In the genomic region with DNA sequence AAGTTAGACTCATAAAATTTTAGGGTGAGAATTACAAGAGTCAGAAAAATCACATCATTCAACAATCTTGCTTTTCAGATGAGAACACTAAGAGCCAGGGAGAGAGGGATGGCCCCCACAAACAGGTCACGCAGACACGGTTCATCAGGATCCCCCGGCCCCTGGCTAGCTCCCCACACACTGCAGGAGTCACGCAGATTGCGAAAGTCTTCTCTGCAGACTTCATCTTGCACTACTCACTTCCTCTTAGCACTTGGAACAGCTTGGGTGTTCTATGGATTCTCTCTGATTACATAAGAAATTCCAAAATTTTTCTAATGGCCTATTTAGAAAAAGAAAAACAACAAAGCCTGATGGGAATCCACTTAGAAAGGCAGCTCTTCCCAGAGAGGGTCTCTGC, we compare ENCODE assay signal across 12 cellular contexts. TPM values are rescaled to one million over a fixed set of nuclear protein-coding genes. Genes with fewer than 3 reads are reported as not detected.
DNase-seq lines count a peak whose midpoint lies in the region; ATAC-seq and TF ChIP-seq lines count a peak whose summit lies in the region.
"Had no signal": no experiment of that assay in that cellular context is flagged by ENCODE, and none has a peak within 500 bp of the region (broad histone marks: within the 10 kb centered on the region; RNA-seq: fewer than 3 reads in every experiment).

No MANE protein-coding gene starts in this region.

- CTCF ChIA-PET in PC-3 (lab: Charles Lee): no interaction called here

- H3K27ac ChIP-seq in PC-3 (ENCODE audit: low read length) (peak overlapping the region; percentile 80), fibroblast of lung (ENCODE audit: insufficient read depth, low read length) (no peak overlapping the region), psoas muscle (peak overlapping the region; percentile 23), neural progenitor cell (no peak overlapping the region)

- no peaks in the 10 kb centered on the region for H3K36me3 Mint-ChIP-seq in neural progenitor cell

- H3K9me3 ChIP-seq in PC-3 (ENCODE audit: low read length) (no peaks in the 10 kb centered on the region), fibroblast of lung (ENCODE audit: control insufficient read depth, insufficient read depth, low read depth, low read length) (no peaks in the 10 kb centered on the region), psoas muscle (no peaks in the 10 kb centered on the region), neural progenitor cell (ENCODE audit: low read depth) (no peaks in the 10 kb centered on the region)

- no TSS peak for BruUV-seq in PC-3 (replicated peaks; lab: Mats Ljungman, UMichigan)

- H3K4me3 Mint-ChIP-seq in neural progenitor cell: no peak overlapping the region

- no peaks in the 10 kb centered on the region for H4K20me1 ChIP-seq in PC-3 (ENCODE audit: low read length)
- H4K20me1 ChIP-seq in fibroblast of lung (ENCODE audit: control insufficient read depth, extremely low read depth, insufficient read depth, low read length): no peaks in the 10 kb centered on the region
- no peaks in the 10 kb centered on the region for H4K20me1 ChIP-seq in neural progenitor cell (ENCODE audit: low read depth)

- ATAC-seq in PC-3: no peak
- ATAC-seq in psoas muscle: peak in 2 of 4 donors; percentile 46 to 60
- no peak for ATAC-seq in HG03439 (IDR thresholded peaks at IDR 0.05; ENCODE audit: unreplicated experiment)
- no peak for ATAC-seq in GM21360 (IDR thresholded peaks at IDR 0.05; ENCODE audit: unreplicated experiment)
- ATAC-seq in HG03469 (IDR thresholded peaks at IDR 0.05; ENCODE audit: unreplicated experiment): no peak

- H3K4me3 ChIP-seq in PC-3 (ENCODE audit: low read length): no peak overlapping the region
- no peak overlapping the region for H3K4me3 ChIP-seq in fibroblast of lung (replicated peaks in 1 of 4; ENCODE audit: control extremely low read depth in 1 of 4, insufficient read depth in 1 of 4, low read depth in 3 of 4, low read length in 4 of 4)
- no peak overlapping the region for H3K4me3 ChIP-seq in psoas muscle
- H3K4me3 ChIP-seq in neural progenitor cell: no peak overlapping the region

- H3K4me1 ChIP-seq in PC-3 (ENCODE audit: insufficient read depth, low read length) (peaks cover 31% of the 10 kb centered on the region), fibroblast of lung (ENCODE audit: control insufficient read depth, extremely low read depth, insufficient read depth, low read length) (peaks cover 14% of the 10 kb centered on the region), psoas muscle (no peaks in the 10 kb centered on the region), neural progenitor cell (peaks cover 12% of the 10 kb centered on the region)

- H3K27ac Mint-ChIP-seq in neural progenitor cell: no peak overlapping the region

- H3K79me2 ChIP-seq in PC-3 (ENCODE audit: low read length): no peaks in the 10 kb centered on the region
- no peaks in the 10 kb centered on the region for H3K79me2 ChIP-seq in fibroblast of lung (ENCODE audit: control insufficient read depth, insufficient read depth, low read length)
- no peaks in the 10 kb centered on the region for H3K79me2 ChIP-seq in neural progenitor cell (ENCODE audit: low read depth)

- peaks cover 2% of the 10 kb centered on the region for H3K27me3 Mint-ChIP-seq in neural progenitor cell (ENCODE audit: insufficient read depth, low read depth)

- TF ChIP-seq CTCF in PC-3 (conservative IDR thresholded peaks at IDR 0.05; ENCODE audit: low read depth, low read length): no peak
- TF ChIP-seq CTCF in fibroblast of lung (conservative IDR thresholded peaks at IDR 0.05 in 1 of 2, IDR thresholded peaks at IDR 0.05 in 1 of 2; ENCODE audit: low read depth in 1 of 2, low read length in 2 of 2): no peak
- no peak for TF ChIP-seq CTCF in psoas muscle (IDR thresholded peaks at IDR 0.05)
- no peak for TF ChIP-seq CTCF in neural progenitor cell (IDR thresholded peaks at IDR 0.05)

- intact Hi-C loops in PC-3 (cut with micrococcal nuclease) (no loop called here), psoas muscle (cut with DNase I) (no loop called here)

- H2AFZ ChIP-seq in PC-3 (ENCODE audit: low read length) (no peak overlapping the region), fibroblast of lung (ENCODE audit: low read length) (peak overlapping the region; percentile 13), neural progenitor cell (replicated peaks) (no peak overlapping the region)

- no peaks in the 10 kb centered on the region for H3K4me1 Mint-ChIP-seq in neural progenitor cell

- H3K9me2 ChIP-seq in PC-3 (replicated peaks; ENCODE audit: low read length): no peaks in the 10 kb centered on the region

- no peaks in the 10 kb centered on the region for H3K36me3 ChIP-seq in PC-3 (ENCODE audit: low read depth, low read length)
- no peaks in the 10 kb centered on the region for H3K36me3 ChIP-seq in fibroblast of lung (ENCODE audit: control insufficient read depth, insufficient read depth, low read length)
- no peaks in the 10 kb centered on the region for H3K36me3 ChIP-seq in psoas muscle (ENCODE audit: insufficient read depth in 1 of 2, low read depth in 1 of 2)
- H3K36me3 ChIP-seq in neural progenitor cell: no peaks in the 10 kb centered on the region

- WGBS in psoas muscle, 3 donors: 49 to 73% (median 50%) methylated on average over 5 of the region's 5 CpGs

- no peaks in the 10 kb centered on the region for H3K9me3 Mint-ChIP-seq in neural progenitor cell

- peak overlapping the region; percentile 13; the same call in 1 of the 2 replicates for H3K9ac ChIP-seq in PC-3 (ENCODE audit: low read length)
- H3K9ac ChIP-seq in fibroblast of lung (ENCODE audit: insufficient read depth, low read length): no peak overlapping the region
- no peak overlapping the region for H3K9ac ChIP-seq in neural progenitor cell

- H3F3A ChIP-seq in PC-3 (ENCODE audit: low read length, unreplicated experiment) (no peaks in the 10 kb centered on the region), neural progenitor cell (ENCODE audit: low read depth) (peaks cover 3% of the 10 kb centered on the region)

- DNase-seq in Daoy (ENCODE audit: low read depth) (peak; percentile 41), PC-3 (peak; percentile 41), fibroblast of lung (ENCODE audit: low read depth in 2 of 2) (peak; percentile 62 to 67), psoas muscle (peak in 1 of 2 donors; percentile 29), neural progenitor cell (ENCODE audit: low spot score) (no peak)
- DNase-seq: activated CD8-positive, alpha-beta memory T cell treated with anti-CD3 and anti-CD28 coated beads, Interleukin-2, amount 50 U/mL, for 48 hours; cerebellar nuclear complex had no signal

- POLR2A ChIA-PET in PC-3 (lab: Charles Lee; ENCODE audit: unreplicated experiment): no interaction called here

- no peaks in the 10 kb centered on the region for H3K27me3 ChIP-seq in PC-3 (ENCODE audit: low read length)
- no peaks in the 10 kb centered on the region for H3K27me3 ChIP-seq in fibroblast of lung (ENCODE audit: control insufficient read depth, insufficient read depth, low read length)
- H3K27me3 ChIP-seq in psoas muscle (ENCODE audit: insufficient read depth in 3 of 3, low read length in 2 of 3): no peaks in the 10 kb centered on the region
- H3K27me3 ChIP-seq in neural progenitor cell: no peaks in the 10 kb centered on the region

- H3K4me2 ChIP-seq in PC-3 (ENCODE audit: low read length): no peak overlapping the region
- no peak overlapping the region for H3K4me2 ChIP-seq in fibroblast of lung (ENCODE audit: extremely low read depth, insufficient read depth, low read length)
- H3K4me2 ChIP-seq in neural progenitor cell: no peak overlapping the region

RNA-seq across cellular contexts. Expression of gene SULT1C2, which starts 21.6 kb away (rescaled TPM):
- 1.0 and 7.7 TPM in 2 replicates for total RNA-seq in Daoy (2014; rRNA removed; shearing (Covaris generic))
- total RNA-seq in PC-3 (2014; rRNA removed) (not detected in 2 replicates), fibroblast of lung (under 0.01 and 0.26 TPM in 2 replicates), psoas muscle (under 1 TPM in 2 of 4 donors, not detected in 2; 0.12 to 0.13 TPM), neural progenitor cell (ENCODE audit: low replicate concordance) (0.28 and 1.6 TPM in 2 replicates)
- polyA plus RNA-seq in fibroblast of lung (not detected in 2 replicates), psoas muscle (not detected)
- polyA plus RNA-seq in fibroblast of lung (2012): not detected in 2 replicates
- not detected in 2 replicates for polyA minus RNA-seq in fibroblast of lung (ENCODE audit: low replicate concordance)
- total RNA-seq: NCI-H460; T-helper 2 cell treated with Interferon-gamma antibody and Interleukin-4, amounts not matched to agents 100 ng/mL and 5 ng/mL, for 36 hours had no signal

RNA-seq across cellular contexts. Expression of gene SULT1C3, which starts 27.3 kb away (rescaled TPM):
- not detected in 2 replicates for total RNA-seq in Daoy (2014; rRNA removed; shearing (Covaris generic))
- not detected in 2 replicates for total RNA-seq in PC-3 (2014; rRNA removed)
- total RNA-seq in fibroblast of lung: not detected in 2 replicates
- not detected in 2 replicates for polyA plus RNA-seq in fibroblast of lung
- not detected in 2 replicates for polyA plus RNA-seq in fibroblast of lung (2012)
- polyA minus RNA-seq in fibroblast of lung (ENCODE audit: low replicate concordance): not detected in 2 replicates
- not detected for total RNA-seq in psoas muscle
- not detected for polyA plus RNA-seq in psoas muscle
- not detected in 2 replicates for total RNA-seq in neural progenitor cell (ENCODE audit: low replicate concordance)
- total RNA-seq: NCI-H460; T-helper 2 cell treated with Interferon-gamma antibody and Interleukin-4, amounts not matched to agents 100 ng/mL and 5 ng/mL, for 36 hours had no signal

Comparison
In these comparisons a context has a peak if more than half of its experiments do, and no peak if none do; other contexts are left out.
1. H3K27ac ChIP-seq: peak in PC-3 (single experiment) and psoas muscle (single experiment); none in fibroblast of lung (single experiment) and neural progenitor cell (single experiment).